29 cellular contexts compared by ENCODE assay signal in genomic region chr13:34886476-34886875, GRCh38.
"Had no signal": no experiment of that assay in that cellular context is flagged by ENCODE, and none has a peak within 500 bp of the region (broad histone marks: within the 10 kb centered on the region; RNA-seq: fewer than 3 reads in every experiment).

No MANE protein-coding gene starts in this region.

- H3K27me3 ChIP-seq: ascending aorta, body of pancreas, Peyer's patch, SJSA1 had no signal

- FAIRE-seq: bronchial epithelial cell had no signal

- H3K36me3 Mint-ChIP-seq: activated CD8-positive, alpha-beta memory T cell treated with anti-CD3 and anti-CD28 coated beads, Interleukin-2, amount 10 ng/mL, durations not matched to agents 7 days and 5 days; activated naive CD4-positive, alpha-beta T cell treated with anti-CD3 and anti-CD28 coated beads, Interleukin-2, amount 50 U/mL, for 72 hours had no signal

- ATAC-seq: activated CD8-positive, alpha-beta memory T cell treated with anti-CD3 and anti-CD28 coated beads, Interleukin-2, amount 10 ng/mL, durations not matched to agents 7 days and 5 days; activated naive CD4-positive, alpha-beta T cell treated with anti-CD3 and anti-CD28 coated beads, Interleukin-2, amount 50 U/mL, for 72 hours; activated naive CD8-positive, alpha-beta T cell treated with anti-CD3 and anti-CD28 coated beads, Interleukin-2, amount 50 U/mL, for 24 hours; body of pancreas; T-helper 17 cell had no signal

- H3K4me3 Mint-ChIP-seq: activated B cell treated with CpG ODN at 0.5 μM for 24 hours; activated CD4-positive, alpha-beta T cell treated with anti-CD3 and anti-CD28 coated beads, Interleukin-2, amount 10 ng/mL, durations not matched to agents 24 days and 14 days; activated CD8-positive, alpha-beta memory T cell treated with anti-CD3 and anti-CD28 coated beads, Interleukin-2, amount 10 ng/mL, durations not matched to agents 7 days and 5 days; activated naive CD8-positive, alpha-beta T cell treated with anti-CD3 and anti-CD28 coated beads, Interleukin-2, amount 50 U/mL, for 24 hours; activated T-cell treated with anti-CD3 and anti-CD28 coated beads, Interleukin-2, amount 50 U/mL, for 24 hours; T-helper 17 cell had no signal

- H3K27ac ChIP-seq: ascending aorta, body of pancreas, Peyer's patch, RWPE1, SJSA1 had no signal

- H3K4me3 ChIP-seq: ascending aorta, body of pancreas, Peyer's patch, SJSA1 had no signal

- H3K27me3 Mint-ChIP-seq: activated B cell treated with CpG ODN at 0.5 μM for 24 hours; activated CD4-positive, alpha-beta T cell treated with anti-CD3 and anti-CD28 coated beads, Interleukin-2, amount 10 ng/mL, durations not matched to agents 24 days and 14 days; activated CD8-positive, alpha-beta memory T cell treated with anti-CD3 and anti-CD28 coated beads, Interleukin-2, amount 10 ng/mL, durations not matched to agents 7 days and 5 days; activated T-cell treated with anti-CD3 and anti-CD28 coated beads, Interleukin-2, amount 50 U/mL, for 24 hours; T-helper 17 cell had no signal

- H3K9me3 Mint-ChIP-seq: activated B cell treated with CpG ODN at 0.5 μM for 24 hours; activated CD4-positive, alpha-beta T cell treated with anti-CD3 and anti-CD28 coated beads, Interleukin-2, amount 10 ng/mL, durations not matched to agents 24 days and 14 days; activated naive CD4-positive, alpha-beta T cell treated with anti-CD3 and anti-CD28 coated beads, Interleukin-2, amount 50 U/mL, for 72 hours; activated naive CD8-positive, alpha-beta T cell treated with anti-CD3 and anti-CD28 coated beads, Interleukin-2, amount 50 U/mL, for 24 hours; activated T-cell treated with anti-CD3 and anti-CD28 coated beads, Interleukin-2, amount 50 U/mL, for 24 hours had no signal

- DNase-seq: activated B cell treated with CpG ODN at 0.5 μM for 24 hours; activated CD4-positive, alpha-beta T cell treated with anti-CD3 and anti-CD28 coated beads for 1 hour; activated CD4-positive, alpha-beta T cell treated with anti-CD3 and anti-CD28 coated beads, Interleukin-2, amount 10 ng/mL, durations not matched to agents 24 days and 14 days; activated CD4-positive, alpha-beta T cell treated with anti-CD3 and anti-CD28 coated beads, Interleukin-2, amount 50 U/mL, for 48 hours; activated CD8-positive, alpha-beta memory T cell treated with anti-CD3 and anti-CD28 coated beads, Interleukin-2, amount 10 ng/mL, durations not matched to agents 7 days and 5 days; activated effector memory CD4-positive, alpha-beta T cell treated with anti-CD3 and anti-CD28 coated beads, Interleukin-2, amount 50 U/mL, for 16 hours; activated naive CD4-positive, alpha-beta T cell treated with Interleukin-2 at 50 U/mL for 16 hours; activated naive CD8-positive, alpha-beta T cell treated with anti-CD3 and anti-CD28 coated beads, Interleukin-2, amount 50 U/mL, for 24 hours; activated T-cell treated with anti-CD3 and anti-CD28 coated beads, Interleukin-2, amount 50 U/mL, for 24 hours; amniotic stem cell; body of pancreas; central memory CD4-positive, alpha-beta T cell; KG1; NCI-H1092; NCI-H1417; NCI-H1930; NCI-H2171; NCI-H226; NCI-H526; NCI-H82; Peyer's patch; SHP77; T-helper 17 cell; T-helper 9 cell had no signal

- H3K4me1 Mint-ChIP-seq: activated B cell treated with CpG ODN at 0.5 μM for 24 hours; activated CD4-positive, alpha-beta T cell treated with anti-CD3 and anti-CD28 coated beads, Interleukin-2, amount 10 ng/mL, durations not matched to agents 24 days and 14 days; activated CD8-positive, alpha-beta memory T cell treated with anti-CD3 and anti-CD28 coated beads, Interleukin-2, amount 10 ng/mL, durations not matched to agents 7 days and 5 days; activated naive CD8-positive, alpha-beta T cell treated with anti-CD3 and anti-CD28 coated beads, Interleukin-2, amount 50 U/mL, for 24 hours; T-helper 17 cell had no signal

- H3K9me3 ChIP-seq: ascending aorta, body of pancreas, Peyer's patch, SJSA1 had no signal

- H3K4me1 ChIP-seq: ascending aorta, body of pancreas, Peyer's patch, SJSA1 had no signal

- H3K36me3 ChIP-seq: ascending aorta, Peyer's patch, SJSA1 had no signal
